ENCODE assay signal across 8 cellular contexts in genomic region chr1:32239790-32240139, GRCh38. TPM values are rescaled to one million over a fixed set of nuclear protein-coding genes. Genes with fewer than 3 reads are reported as not detected.
DNase-seq lines count a peak whose midpoint lies in the region; ATAC-seq and TF ChIP-seq lines count a peak whose summit lies in the region.

No MANE protein-coding gene starts in this region.

- H3K9me3 ChIP-seq in testis: no peaks in the 10 kb centered on the region

- H3K4me3 ChIP-seq in testis (peak overlapping the region; percentile 47 to 80), lower leg skin (ENCODE audit: low read depth, poor library complexity, severe bottlenecking) (no peak overlapping the region)

- no peaks in the 10 kb centered on the region for H3K36me3 ChIP-seq in testis (ENCODE audit: low read depth, missing control alignments)

- no peaks in the 10 kb centered on the region for H3K27me3 ChIP-seq in testis

- 33 to 49% methylated on average over 17 to 18 of the region's 20 CpGs for WGBS in testis, 2 donors
- 61 to 63% methylated on average over 9 to 20 of the region's 20 CpGs for WGBS in lower leg skin, 2 donors

- no peak for DNase-seq in T-helper 2 cell treated with Interferon-gamma antibody and Interleukin-4, amounts not matched to agents 5 μg/mL and 100 μg/mL, for 36 hours (ENCODE audit: low spot score)
- DNase-seq in T-helper 2 cell (no peak), immature natural killer cell (no peak), testis (peak; percentile 35), NCI-H2081 treated with DMSO at 0.1 percent for 48 hours (lab: John Stamatoyannopoulos, UW) (no peak), lower leg skin (ENCODE audit: low spot score in 2 of 2) (no peak), omental fat pad (ENCODE audit: low spot score) (no peak)
- DNase-seq in activated naive CD8-positive, alpha-beta T cell treated with anti-CD3 and anti-CD28 coated beads for 36 hours: no peak

- no peaks in the 10 kb centered on the region for H3K9me3 Mint-ChIP-seq in T-helper 2 cell treated with Interferon-gamma antibody and Interleukin-4, amounts not matched to agents 5 μg/mL and 100 μg/mL, for 36 hours
- H3K9me3 Mint-ChIP-seq in activated naive CD8-positive, alpha-beta T cell treated with anti-CD3 and anti-CD28 coated beads for 36 hours: no peaks in the 10 kb centered on the region
- no peaks in the 10 kb centered on the region for H3K9me3 Mint-ChIP-seq in immature natural killer cell

- peak overlapping the region; percentile 82 for H3K4me3 Mint-ChIP-seq in T-helper 2 cell treated with Interferon-gamma antibody and Interleukin-4, amounts not matched to agents 5 μg/mL and 100 μg/mL, for 36 hours
- H3K4me3 Mint-ChIP-seq in activated naive CD8-positive, alpha-beta T cell treated with anti-CD3 and anti-CD28 coated beads for 36 hours: peak overlapping the region; percentile 81
- H3K4me3 Mint-ChIP-seq in immature natural killer cell: peak overlapping the region; percentile 87 to 92 (median 89)

- H3K27ac ChIP-seq in testis: peak overlapping the region; percentile 74 to 87

- no peaks in the 10 kb centered on the region for H3K36me3 Mint-ChIP-seq in T-helper 2 cell treated with Interferon-gamma antibody and Interleukin-4, amounts not matched to agents 5 μg/mL and 100 μg/mL, for 36 hours (ENCODE audit: low read depth)
- H3K36me3 Mint-ChIP-seq in activated naive CD8-positive, alpha-beta T cell treated with anti-CD3 and anti-CD28 coated beads for 36 hours: no peaks in the 10 kb centered on the region
- H3K36me3 Mint-ChIP-seq in immature natural killer cell: peaks cover 0 to 4% (median 0%) of the 10 kb centered on the region in 3 donors

- TF ChIP-seq POLR2A in testis (IDR thresholded peaks at IDR 0.05) (no peak), lower leg skin (IDR thresholded peaks at IDR 0.05) (no peak)

- ATAC-seq in omental fat pad (ENCODE audit: low FRiP score): no peak

- no peak overlapping the region for H3K27ac Mint-ChIP-seq in T-helper 2 cell treated with Interferon-gamma antibody and Interleukin-4, amounts not matched to agents 5 μg/mL and 100 μg/mL, for 36 hours
- no peak overlapping the region for H3K27ac Mint-ChIP-seq in activated naive CD8-positive, alpha-beta T cell treated with anti-CD3 and anti-CD28 coated beads for 36 hours
- peak overlapping the region in 3 of 6 donors; percentile 51 to 62 (median 60) for H3K27ac Mint-ChIP-seq in immature natural killer cell

- TF ChIP-seq CTCF in testis (IDR thresholded peaks at IDR 0.05) (no peak), lower leg skin (IDR thresholded peaks at IDR 0.05) (no peak), omental fat pad (IDR thresholded peaks at IDR 0.05) (no peak)

- H3K4me1 Mint-ChIP-seq in T-helper 2 cell treated with Interferon-gamma antibody and Interleukin-4, amounts not matched to agents 5 μg/mL and 100 μg/mL, for 36 hours (ENCODE audit: low read depth): peaks cover 10% of the 10 kb centered on the region
- peaks cover 16% of the 10 kb centered on the region for H3K4me1 Mint-ChIP-seq in activated naive CD8-positive, alpha-beta T cell treated with anti-CD3 and anti-CD28 coated beads for 36 hours
- peaks cover 15 to 26% of the 10 kb centered on the region in 2 donors for H3K4me1 Mint-ChIP-seq in immature natural killer cell

- H3K4me1 ChIP-seq in testis: peaks cover 44% of the 10 kb centered on the region

- intact Hi-C loops in testis (cut with DNase I; ENCODE audit: low total_unique reads) (loop anchor here (10.0 kb wide), 1 partner anchor 95 kb away; the partner anchor contains the start of gene MARCKSL1), lower leg skin (cut with DNase I; ENCODE audit: low total_unique reads) (no loop called here)

- peaks cover 2% of the 10 kb centered on the region for H3K27me3 Mint-ChIP-seq in T-helper 2 cell treated with Interferon-gamma antibody and Interleukin-4, amounts not matched to agents 5 μg/mL and 100 μg/mL, for 36 hours (ENCODE audit: low read depth)
- H3K27me3 Mint-ChIP-seq in activated naive CD8-positive, alpha-beta T cell treated with anti-CD3 and anti-CD28 coated beads for 36 hours: no peaks in the 10 kb centered on the region
- H3K27me3 Mint-ChIP-seq in immature natural killer cell (ENCODE audit: low read depth in 3 of 3): peaks cover 0 to 1% (median 0%) of the 10 kb centered on the region in 3 donors

RNA-seq across cellular contexts. Expression of gene FAM167B, which starts 7.3 kb away (rescaled TPM):
- under 1 TPM in 1 of 2 experiments, not detected in 1; 0.32 TPM for total RNA-seq in activated naive CD8-positive, alpha-beta T cell treated with anti-CD3 and anti-CD28 coated beads for 36 hours
- polyA plus RNA-seq in immature natural killer cell (under 1 TPM in 2 of 3 donors, not detected in 1; 0.28 to 0.53 TPM), testis (ENCODE audit: insufficient read depth, low read depth, low replicate concordance) (1.6 TPM)
- total RNA-seq in testis (1 to 10 TPM in 1 of 2 donors, under 1 TPM in 1; 0.99 to 1.6 TPM), lower leg skin (1 to 10 TPM in 1 of 4 donors, under 1 TPM in 2, not detected in 1; 0.42 to 1.4 (median 0.51) TPM), omental fat pad (10 to 100 TPM in 1 of 4 donors, 1 to 10 TPM in 3; 1.8 to 14.8 (median 3.8) TPM)

RNA-seq across cellular contexts. Expression of gene LCK, which starts 11.3 kb away (rescaled TPM):
- 100 to 1,000 TPM; 285 to 286 TPM for total RNA-seq in activated naive CD8-positive, alpha-beta T cell treated with anti-CD3 and anti-CD28 coated beads for 36 hours
- polyA plus RNA-seq in immature natural killer cell (1,000 to 10,000 TPM in 1 of 3 donors, 100 to 1,000 TPM in 2; 561 to 1,013 (median 704) TPM), testis (ENCODE audit: insufficient read depth, low read depth, low replicate concordance) (4.3 TPM)
- total RNA-seq in testis (1 to 10 TPM in 1 of 2 donors, under 1 TPM in 1; 0.79 to 3.2 TPM), lower leg skin (1 to 10 TPM in 3 of 4 donors, under 1 TPM in 1; 0.25 to 3.0 (median 2.0) TPM), omental fat pad (1 to 10 TPM; 1.1 to 6.8 (median 4.8) TPM)

RNA-seq across cellular contexts. Expression of gene EIF3I, which starts 17.6 kb away (rescaled TPM):
- 100 to 1,000 TPM; 366 to 389 TPM for total RNA-seq in activated naive CD8-positive, alpha-beta T cell treated with anti-CD3 and anti-CD28 coated beads for 36 hours
- polyA plus RNA-seq in immature natural killer cell (100 to 1,000 TPM; 189 to 313 (median 197) TPM), testis (ENCODE audit: insufficient read depth, low read depth, low replicate concordance) (140 TPM)
- total RNA-seq in testis (100 to 1,000 TPM in 1 of 2 donors, 10 to 100 TPM in 1; 97.7 to 140 TPM), lower leg skin (100 to 1,000 TPM; 128 to 189 (median 169) TPM), omental fat pad (100 to 1,000 TPM; 159 to 210 (median 191) TPM)

RNA-seq across cellular contexts. Expression of gene TMEM234, which starts 17.6 kb away (rescaled TPM):
- 1 to 10 TPM; 5.7 to 6.5 TPM for total RNA-seq in activated naive CD8-positive, alpha-beta T cell treated with anti-CD3 and anti-CD28 coated beads for 36 hours
- 10 to 100 TPM in 1 of 3 donors, 1 to 10 TPM in 2; 6.7 to 14.3 (median 9.8) TPM for polyA plus RNA-seq in immature natural killer cell
- total RNA-seq in testis: 10 to 100 TPM; 35.9 to 58.3 TPM
- polyA plus RNA-seq in testis (ENCODE audit: insufficient read depth, low read depth, low replicate concordance): 31.8 TPM
- 10 to 100 TPM in 2 of 4 donors, 1 to 10 TPM in 2; 2.7 to 14.8 (median 9.0) TPM for total RNA-seq in lower leg skin
- total RNA-seq in omental fat pad: 10 to 100 TPM in 3 of 4 donors, 1 to 10 TPM in 1; 8.8 to 15.4 (median 11.3) TPM

RNA-seq across cellular contexts. Expression of gene DCDC2B, which starts 30.9 kb away (rescaled TPM):
- not detected for total RNA-seq in activated naive CD8-positive, alpha-beta T cell treated with anti-CD3 and anti-CD28 coated beads for 36 hours
- polyA plus RNA-seq in immature natural killer cell (not detected), testis (ENCODE audit: insufficient read depth, low read depth, low replicate concordance) (2.6 TPM)
- total RNA-seq in testis (1 to 10 TPM in 1 of 2 donors, under 1 TPM in 1; 0.81 to 1.7 TPM), lower leg skin (not detected), omental fat pad (not detected)

Comparison
In these comparisons a context has a peak if more than half of its experiments do, and no peak if none do; other contexts are left out.
1. RNA of gene LCK, which starts 11.3 kb away (total RNA-seq): 285 to 286 TPM in activated naive CD8-positive, alpha-beta T cell treated with anti-CD3 and anti-CD28 coated beads for 36 hours; 1.1 to 6.8 TPM in omental fat pad, 0.79 to 3.2 TPM in testis and 0.25 to 3.0 TPM in lower leg skin; every median in the first group is over 10 times any median in the second.
2. Peak in every context shown above with its lines, with median percentiles within 50 percentile points of each other: H3K4me3 Mint-ChIP-seq.